In the genomic region with DNA sequence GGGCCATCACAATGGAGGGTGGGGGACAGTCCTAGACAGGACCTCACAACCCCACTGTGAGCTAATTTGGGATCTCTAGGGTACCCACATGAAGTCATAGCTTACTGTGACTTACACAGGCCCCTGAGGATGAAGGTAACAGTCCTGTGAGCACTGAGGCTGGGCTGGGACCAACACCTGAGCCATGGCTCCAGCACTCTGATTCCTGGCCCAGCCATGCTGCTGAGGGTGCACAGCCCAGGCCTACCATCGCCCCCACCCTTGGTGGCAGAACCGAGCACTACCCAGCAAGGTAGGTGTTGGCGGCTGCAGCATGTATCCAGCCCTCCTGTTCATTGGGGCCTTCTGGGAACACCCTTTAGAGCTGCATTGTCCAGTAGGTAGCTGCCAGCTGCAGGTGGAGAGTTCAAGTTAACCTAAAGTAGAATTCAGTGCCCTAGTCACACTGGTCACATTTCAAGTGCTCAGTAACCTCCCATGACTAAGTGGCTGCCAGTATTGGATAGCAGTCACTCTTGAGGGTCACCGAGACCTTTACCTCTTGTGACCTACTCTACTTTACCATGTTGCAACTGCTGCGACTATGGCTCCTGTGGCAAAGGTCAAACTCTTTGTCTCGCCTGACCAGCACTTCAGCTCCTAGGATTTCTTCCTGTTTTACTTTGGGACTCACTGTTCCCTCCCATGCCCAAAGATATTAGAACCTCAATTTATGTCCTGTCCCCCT, we compare ENCODE assay signal across 17 cellular contexts. TPM values are rescaled to one million over a fixed set of nuclear protein-coding genes. Genes with fewer than 3 reads are reported as not detected.
A peak's percentile ranks its signal among the peaks of the same experiment; 100 is the strongest.
DNase-seq lines count a peak whose midpoint lies in the region; ATAC-seq lines count a peak whose summit lies in the region.
"Had no signal": no experiment of that assay in that cellular context is flagged by ENCODE, and none has a peak within 500 bp of the region (broad histone marks: within the 10 kb centered on the region; RNA-seq: fewer than 3 reads in every experiment).

No MANE protein-coding gene starts in this region.

- H3K9ac ChIP-seq in rectal smooth muscle tissue (ENCODE audit: low read length) = no peak overlapping the region
- H3K9ac ChIP-seq: BLaER1 had no signal

- intact Hi-C loops in Right ventricle myocardium inferior (cut with DNase I) = no loop called here
- intact Hi-C loops in cardiac septum (cut with DNase I) = no loop called here
- intact Hi-C loops in right cardiac atrium (cut with DNase I) = no loop called here
- intact Hi-C loops in activated CD4-positive, alpha-beta T cell treated with anti-CD3 and anti-CD28 coated beads for 36 hours (cut with DNase I, micrococcal nuclease) = no loop called here

- no peak overlapping the region for H3K27ac Mint-ChIP-seq in activated CD4-positive, alpha-beta T cell treated with anti-CD3 and anti-CD28 coated beads for 36 hours
- H3K27ac Mint-ChIP-seq: activated CD8-positive, alpha-beta memory T cell treated with anti-CD3 and anti-CD28 coated beads, Interleukin-2, amount 10 ng/mL, durations not matched to agents 7 days and 5 days had no signal

- H3K9me3 ChIP-seq in right cardiac atrium (ENCODE audit: control insufficient read depth, low read length) = no peaks in the 10 kb centered on the region
- H3K9me3 ChIP-seq: BLaER1 had no signal

- H3K9me3 Mint-ChIP-seq in activated CD4-positive, alpha-beta T cell treated with anti-CD3 and anti-CD28 coated beads for 36 hours (ENCODE audit: low read depth) = no peaks in the 10 kb centered on the region

- DNase-seq in Right ventricle myocardium inferior (ENCODE audit: missing footprints) (no peak), cardiac septum (ENCODE audit: low spot score) (no peak), right cardiac atrium (no peak)
- no peak for DNase-seq in activated CD4-positive, alpha-beta T cell treated with anti-CD3 and anti-CD28 coated beads for 36 hours
- no peak for DNase-seq in activated CD8-positive, alpha-beta memory T cell treated with anti-CD3 and anti-CD28 coated beads, Interleukin-2, amount 50 U/mL, for 48 hours
- DNase-seq: activated CD4-positive, CD25-positive, alpha-beta regulatory T cell treated with anti-CD3 and anti-CD28 coated beads, Interleukin-2, amount 50 U/mL, for 72 hours; activated CD8-positive, alpha-beta memory T cell treated with anti-CD3 and anti-CD28 coated beads, Interleukin-2, amount 10 ng/mL, durations not matched to agents 7 days and 5 days; activated effector memory CD4-positive, alpha-beta T cell treated with Interleukin-2 at 50 U/mL for 16 hours; amniotic stem cell; Karpas-422; stimulated activated CD4-positive, alpha-beta T cell treated with anti-CD3 and anti-CD28 coated beads, Interleukin-4, amount 100 ng/mL, for 24 hours; T1000 had no signal

- H3K4me3 ChIP-seq in right cardiac atrium (ENCODE audit: low read length) (no peak overlapping the region), rectal smooth muscle tissue (ENCODE audit: low read length) (no peak overlapping the region)
- H3K4me3 ChIP-seq: BLaER1, skin epidermis had no signal

- H3K27ac ChIP-seq in right cardiac atrium (ENCODE audit: low read length) = peak overlapping the region; percentile 92
- peak overlapping the region; percentile 47 for H3K27ac ChIP-seq in rectal smooth muscle tissue (ENCODE audit: low read depth, low read length)
- H3K27ac ChIP-seq: BLaER1 had no signal

- H3K4me3 Mint-ChIP-seq in activated CD4-positive, alpha-beta T cell treated with anti-CD3 and anti-CD28 coated beads for 36 hours = no peak overlapping the region
- H3K4me3 Mint-ChIP-seq: activated CD8-positive, alpha-beta memory T cell treated with anti-CD3 and anti-CD28 coated beads, Interleukin-2, amount 10 ng/mL, durations not matched to agents 7 days and 5 days had no signal

- peaks cover 17% of the 10 kb centered on the region for H3K4me1 Mint-ChIP-seq in activated CD4-positive, alpha-beta T cell treated with anti-CD3 and anti-CD28 coated beads for 36 hours

- CTCF ChIA-PET in activated CD4-positive, alpha-beta T cell treated with anti-CD3 and anti-CD28 coated beads for 36 hours (lab: Charles Lee) = interaction anchor here (0.6 kb wide), 1 partner anchor 277 kb away, joined by 3 read pairs; no protein-coding TSS in a partner anchor

- 84% methylated on average over 6 of the region's 6 CpGs for WGBS in right cardiac atrium

- H3K36me3 Mint-ChIP-seq in activated CD4-positive, alpha-beta T cell treated with anti-CD3 and anti-CD28 coated beads for 36 hours (ENCODE audit: low read depth) = no peaks in the 10 kb centered on the region

- no peaks in the 10 kb centered on the region for H3K27me3 ChIP-seq in right cardiac atrium (ENCODE audit: control insufficient read depth, insufficient read depth)
- no peaks in the 10 kb centered on the region for H3K27me3 ChIP-seq in rectal smooth muscle tissue (ENCODE audit: control insufficient read depth, insufficient read depth, low read length)
- H3K27me3 ChIP-seq: BLaER1 had no signal

- no peaks in the 10 kb centered on the region for H3K36me3 ChIP-seq in rectal smooth muscle tissue (ENCODE audit: control insufficient read depth, insufficient read depth, low read length)

- POLR2A ChIA-PET in activated CD4-positive, alpha-beta T cell treated with anti-CD3 and anti-CD28 coated beads for 36 hours (lab: Charles Lee) = no interaction called here

- H3K4me1 ChIP-seq in right cardiac atrium (ENCODE audit: control insufficient read depth, insufficient read depth, low read length) (peaks cover 44% of the 10 kb centered on the region), rectal smooth muscle tissue (ENCODE audit: control insufficient read depth, insufficient read depth, low read length) (peaks cover 32% of the 10 kb centered on the region)

- ATAC-seq in Right ventricle myocardium inferior (peak; percentile 59), right cardiac atrium (peak; percentile 23 to 31), HG02981 (IDR thresholded peaks at IDR 0.05; ENCODE audit: unreplicated experiment) (no peak), GM19452 (IDR thresholded peaks at IDR 0.05; ENCODE audit: unreplicated experiment) (no peak)
- ATAC-seq in activated CD4-positive, alpha-beta T cell treated with anti-CD3 and anti-CD28 coated beads for 36 hours = no peak
- ATAC-seq: activated CD8-positive, alpha-beta memory T cell treated with anti-CD3 and anti-CD28 coated beads, Interleukin-2, amount 10 ng/mL, durations not matched to agents 7 days and 5 days had no signal

- no peaks in the 10 kb centered on the region for H3K27me3 Mint-ChIP-seq in activated CD4-positive, alpha-beta T cell treated with anti-CD3 and anti-CD28 coated beads for 36 hours
- H3K27me3 Mint-ChIP-seq: activated CD8-positive, alpha-beta memory T cell treated with anti-CD3 and anti-CD28 coated beads, Interleukin-2, amount 10 ng/mL, durations not matched to agents 7 days and 5 days had no signal

RNA-seq across cellular contexts. Expression of a gene that starts 11.6 kb away (rescaled TPM):
- total RNA-seq in Right ventricle myocardium inferior = 226 TPM
- total RNA-seq in cardiac septum = 108 TPM
- 100 to 1,000 TPM in 3 of 4 donors, 10 to 100 TPM in 1; 92.3 to 194 (median 175) TPM for total RNA-seq in right cardiac atrium
- polyA plus RNA-seq in right cardiac atrium = 94.4 TPM
- total RNA-seq in activated CD4-positive, alpha-beta T cell treated with anti-CD3 and anti-CD28 coated beads for 36 hours = 10 to 100 TPM; 27.0 to 29.8 TPM

Comparison
In these comparisons a context has a peak if more than half of its experiments do, and no peak if none do; other contexts are left out.
1. ATAC-seq: peak in Right ventricle myocardium inferior (single experiment) and right cardiac atrium (2 of 2); none in activated CD4-positive, alpha-beta T cell treated with anti-CD3 and anti-CD28 coated beads for 36 hours (single experiment), HG02981 (single experiment) and GM19452 (single experiment).